ENCODE assay signal across 10 cellular contexts in genomic region chr19:7926727-7927604, GRCh38. TPM values are rescaled to one million over a fixed set of nuclear protein-coding genes. Genes with fewer than 3 reads are reported as not detected.
DNase-seq lines count a peak whose midpoint lies in the region; ATAC-seq and TF ChIP-seq lines count a peak whose summit lies in the region.
"Had no signal": no experiment of that assay in that cellular context is flagged by ENCODE, and none has a peak within 500 bp of the region (broad histone marks: within the 10 kb centered on the region; RNA-seq: fewer than 3 reads in every experiment).

No MANE protein-coding gene starts in this region.

- H3K4me3 Mint-ChIP-seq in CD4-positive, alpha-beta T cell = peak overlapping the region; percentile 79
- H3K4me3 Mint-ChIP-seq in dendritic cell treated with granulocyte-macrophage colony-stimulating factor and Interleukin-4, amounts not matched to agents 40 ng/mL and 50 ng/mL, for 4 days = peak overlapping the region; percentile 75
- peak overlapping the region; percentile 85 to 90 (median 88) for H3K4me3 Mint-ChIP-seq in nephron

- CTCF ChIA-PET in CD4-positive, alpha-beta T cell (lab: Charles Lee) = interaction anchor here (1.6 to 4.6 kb wide), 2 partner anchors 9 to 17 kb away, joined by 4 to 36 read pairs; partner anchors contain the start of gene TIMM44

- no peak for ATAC-seq in CD4-positive, alpha-beta T cell (ENCODE audit: poor library complexity)
- ATAC-seq in GM18517 (IDR thresholded peaks at IDR 0.05; ENCODE audit: unreplicated experiment) = no peak

- no peak for TF ChIP-seq CTCF in CD4-positive, alpha-beta T cell (IDR thresholded peaks at IDR 0.05)
- TF ChIP-seq CTCF in nephron (IDR thresholded peaks at IDR 0.05; ENCODE audit: unreplicated experiment in 3 of 3) = peak in 1 of 3 experiments; percentile 1

- no peak overlapping the region for H3K4me3 ChIP-seq in HUES6 (ENCODE audit: low read depth, low read length)

- no peaks in the 10 kb centered on the region for H3K27me3 Mint-ChIP-seq in CD4-positive, alpha-beta T cell
- peaks cover 23% of the 10 kb centered on the region for H3K27me3 Mint-ChIP-seq in dendritic cell treated with granulocyte-macrophage colony-stimulating factor and Interleukin-4, amounts not matched to agents 40 ng/mL and 50 ng/mL, for 4 days
- no peaks in the 10 kb centered on the region for H3K27me3 Mint-ChIP-seq in nephron (ENCODE audit: low read depth)

- POLR2A ChIA-PET in CD4-positive, alpha-beta T cell (lab: Charles Lee) = interaction anchor here (0.9 kb wide), 1 partner anchor 24 kb away, joined by 3 read pairs; the partner anchor contains the start of gene MAP2K7

- H3K9me3 Mint-ChIP-seq in CD4-positive, alpha-beta T cell = no peaks in the 10 kb centered on the region
- no peaks in the 10 kb centered on the region for H3K9me3 Mint-ChIP-seq in dendritic cell treated with granulocyte-macrophage colony-stimulating factor and Interleukin-4, amounts not matched to agents 40 ng/mL and 50 ng/mL, for 4 days
- no peaks in the 10 kb centered on the region for H3K9me3 Mint-ChIP-seq in nephron

- peaks cover 35% of the 10 kb centered on the region for H3K36me3 Mint-ChIP-seq in CD4-positive, alpha-beta T cell (ENCODE audit: low read depth)
- peaks cover 71% of the 10 kb centered on the region for H3K36me3 Mint-ChIP-seq in dendritic cell treated with granulocyte-macrophage colony-stimulating factor and Interleukin-4, amounts not matched to agents 40 ng/mL and 50 ng/mL, for 4 days (ENCODE audit: low read depth)
- H3K36me3 Mint-ChIP-seq in nephron (ENCODE audit: low read depth) = peaks cover 5% of the 10 kb centered on the region

- H3K36me3 ChIP-seq in HUES6 (ENCODE audit: control insufficient read depth, insufficient read depth, low read length) = peaks cover 28% of the 10 kb centered on the region

- H3K27ac ChIP-seq in CD4-positive, alpha-beta T cell (ENCODE audit: low read depth, low read length) = no peak overlapping the region
- H3K27ac ChIP-seq in HUES6 (ENCODE audit: low read depth, low read length) = no peak overlapping the region
- H3K27ac ChIP-seq: neutrophil had no signal

- intact Hi-C loops in CD4-positive, alpha-beta T cell (cut with DNase I, micrococcal nuclease) = loop anchor here in 1 of 2 experiments (2.0 to 10.0 kb wide), 4 partner anchors 18 to 1562 kb away; partner anchors contain the start of genes CLPP, NDUFA7, RPS28 and STXBP2
- intact Hi-C loops in dendritic cell treated with granulocyte-macrophage colony-stimulating factor and Interleukin-4, amounts not matched to agents 40 ng/mL and 50 ng/mL, for 4 days (cut with micrococcal nuclease) = loop anchor here (10.0 kb wide), 1 partner anchor 242 kb away; the partner anchor contains the start of gene TRAPPC5

- peak overlapping the region; percentile 9 for H3K9ac ChIP-seq in HUES6 (ENCODE audit: low read length)

- no peak for DNase-seq in CD4-positive, alpha-beta T cell
- DNase-seq in GM19240 (ENCODE audit: insufficient read length, low spot score) (no peak), NCI-H1436 treated with DMSO at 0.1 percent for 48 hours (lab: John Stamatoyannopoulos, UW) (no peak)
- DNase-seq in central memory CD4-positive, alpha-beta T cell = no peak

- no peaks in the 10 kb centered on the region for H3K9me3 ChIP-seq in CD4-positive, alpha-beta T cell (ENCODE audit: control insufficient read depth, low read length)
- H3K9me3 ChIP-seq in HUES6 (ENCODE audit: control insufficient read depth, insufficient read depth, low read depth, low read length) = no peaks in the 10 kb centered on the region
- H3K9me3 ChIP-seq: neutrophil had no signal

- peaks cover 14% of the 10 kb centered on the region for H3K4me1 Mint-ChIP-seq in CD4-positive, alpha-beta T cell (ENCODE audit: low read depth)
- peaks cover 50% of the 10 kb centered on the region for H3K4me1 Mint-ChIP-seq in dendritic cell treated with granulocyte-macrophage colony-stimulating factor and Interleukin-4, amounts not matched to agents 40 ng/mL and 50 ng/mL, for 4 days (ENCODE audit: low read depth)
- H3K4me1 Mint-ChIP-seq in nephron = peaks cover 18% of the 10 kb centered on the region

- H3K4me1 ChIP-seq in HUES6 (ENCODE audit: control insufficient read depth, insufficient read depth, low read length) = peaks cover 6% of the 10 kb centered on the region; the same call in 1 of the 2 replicates

- no peaks in the 10 kb centered on the region for H3K27me3 ChIP-seq in CD4-positive, alpha-beta T cell (ENCODE audit: control insufficient read depth, insufficient read depth, low read length)
- no peaks in the 10 kb centered on the region for H3K27me3 ChIP-seq in HUES6 (ENCODE audit: control insufficient read depth, insufficient read depth, low read length)

- peak overlapping the region; percentile 17 for H3K27ac Mint-ChIP-seq in CD4-positive, alpha-beta T cell
- H3K27ac Mint-ChIP-seq in dendritic cell treated with granulocyte-macrophage colony-stimulating factor and Interleukin-4, amounts not matched to agents 40 ng/mL and 50 ng/mL, for 4 days = peak overlapping the region; percentile 60
- H3K27ac Mint-ChIP-seq in nephron = peak overlapping the region; percentile 71 to 91 (median 75)

RNA-seq across cellular contexts. Expression of gene CTXN1, which starts 1.0 kb away (rescaled TPM):
- not detected for total RNA-seq in CD4-positive, alpha-beta T cell

RNA-seq across cellular contexts. Expression of gene SNAPC2, which starts 6.8 kb away (rescaled TPM):
- 10 to 100 TPM in 1 of 2 experiments, 1 to 10 TPM in 1; 9.9 to 10.9 TPM for total RNA-seq in CD4-positive, alpha-beta T cell

RNA-seq across cellular contexts. Expression of gene TGFBR3L, which starts 12.3 kb away (rescaled TPM):
- 1 to 10 TPM; 1.1 to 1.2 TPM for total RNA-seq in CD4-positive, alpha-beta T cell
- total RNA-seq: HT-29 had no signal

RNA-seq across cellular contexts. Expression of gene TIMM44, which starts 16.5 kb away (rescaled TPM):
- 10 to 100 TPM; 83.9 to 85.0 TPM for total RNA-seq in CD4-positive, alpha-beta T cell

RNA-seq across cellular contexts. Expression of gene MAP2K7, which starts 23.3 kb away (rescaled TPM):
- 10 to 100 TPM; 81.7 to 82.3 TPM for total RNA-seq in CD4-positive, alpha-beta T cell

Comparison
In these comparisons a context has a peak if more than half of its experiments do, and no peak if none do; other contexts are left out.
1. H3K27ac Mint-ChIP-seq: peak in every context shown above with its lines; median percentile 75 in nephron; 60 in dendritic cell treated with granulocyte-macrophage colony-stimulating factor and Interleukin-4, amounts not matched to agents 40 ng/mL and 50 ng/mL, for 4 days; 17 in CD4-positive, alpha-beta T cell.